In genomic region chr11:1515082-1516060, GRCh38 we compare ENCODE assay signal across 1 cellular context.
TF ChIP-seq lines count a peak whose summit lies in the region.

No MANE protein-coding gene starts in this region.

TF ChIP-seq in IMR-90, 13 proteins besides CTCF, POLR2A, EP300 and RAD21 (continued from another document):
- TF ChIP-seq SMC3 (IDR thresholded peaks at IDR 0.05; ENCODE audit: low read depth, low read length) (peak; percentile 87), MAZ (IDR thresholded peaks at IDR 0.05; ENCODE audit: borderline replicate concordance, low read depth, low read length) (peak; percentile 57; the same call in 1 of the 2 replicates), CHD1 (IDR thresholded peaks at IDR 0.05; ENCODE audit: low read depth, low read length) (no peak), CEBPB (IDR thresholded peaks at IDR 0.05; ENCODE audit: low read depth, low read length) (no peak), BHLHE40 (IDR thresholded peaks at IDR 0.05; ENCODE audit: low read depth, low read length) (no peak), MAFK (IDR thresholded peaks at IDR 0.05; ENCODE audit: low read depth, low read length) (no peak), FOS (IDR thresholded peaks at IDR 0.05; ENCODE audit: low read depth, low read length) (no peak), MXI1 (IDR thresholded peaks at IDR 0.05; ENCODE audit: borderline replicate concordance, low read depth, low read length) (peak; percentile 32; the same call in 1 of the 2 replicates)
TF ChIP-seq in IMR-90: peak in this region for 3.
